Comparison of ENCODE assay signal across 1 cellular context in genomic region chr5:73311291-73312110, GRCh38.
TF ChIP-seq lines count a peak whose summit lies in the region.

No MANE protein-coding gene starts in this region.

TF ChIP-seq in HEK293, 187 proteins besides CTCF, POLR2A, EP300 and RAD21 (continued from another document):
- TF ChIP-seq, protein P1, sequence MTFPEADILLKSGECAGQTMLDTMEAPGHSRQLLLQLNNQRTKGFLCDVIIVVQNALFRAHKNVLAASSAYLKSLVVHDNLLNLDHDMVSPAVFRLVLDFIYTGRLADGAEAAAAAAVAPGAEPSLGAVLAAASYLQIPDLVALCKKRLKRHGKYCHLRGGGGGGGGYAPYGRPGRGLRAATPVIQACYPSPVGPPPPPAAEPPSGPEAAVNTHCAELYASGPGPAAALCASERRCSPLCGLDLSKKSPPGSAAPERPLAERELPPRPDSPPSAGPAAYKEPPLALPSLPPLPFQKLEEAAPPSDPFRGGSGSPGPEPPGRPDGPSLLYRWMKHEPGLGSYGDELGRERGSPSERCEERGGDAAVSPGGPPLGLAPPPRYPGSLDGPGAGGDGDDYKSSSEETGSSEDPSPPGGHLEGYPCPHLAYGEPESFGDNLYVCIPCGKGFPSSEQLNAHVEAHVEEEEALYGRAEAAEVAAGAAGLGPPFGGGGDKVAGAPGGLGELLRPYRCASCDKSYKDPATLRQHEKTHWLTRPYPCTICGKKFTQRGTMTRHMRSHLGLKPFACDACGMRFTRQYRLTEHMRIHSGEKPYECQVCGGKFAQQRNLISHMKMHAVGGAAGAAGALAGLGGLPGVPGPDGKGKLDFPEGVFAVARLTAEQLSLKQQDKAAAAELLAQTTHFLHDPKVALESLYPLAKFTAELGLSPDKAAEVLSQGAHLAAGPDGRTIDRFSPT (tag by site-specific recombination; IDR thresholded peaks at IDR 0.05) = no peak
- TF ChIP-seq ZNF692 (tag by site-specific recombination; IDR thresholded peaks at IDR 0.05) = no peak
- TF ChIP-seq ZFHX2 (tag by site-specific recombination; conservative IDR thresholded peaks at IDR 0.05) = peak; percentile 26; the same call in 1 of the 2 replicates
- TF ChIP-seq MZF1 (tag by site-specific recombination; IDR thresholded peaks at IDR 0.05; ENCODE audit: borderline replicate concordance) = peak; percentile 44; the same call in 1 of the 2 replicates
- no peak for TF ChIP-seq ZNF776 (tag by site-specific recombination; IDR thresholded peaks at IDR 0.05; ENCODE audit: borderline replicate concordance)
- TF ChIP-seq ZNF600 (tag by site-specific recombination; IDR thresholded peaks at IDR 0.05) = no peak
- peak; percentile 18; the same call in 1 of the 2 replicates for TF ChIP-seq GLIS1 (tag by site-specific recombination; IDR thresholded peaks at IDR 0.05)
- TF ChIP-seq ZNF610 (tag by site-specific recombination; IDR thresholded peaks at IDR 0.05; ENCODE audit: borderline replicate concordance) = no peak
- TF ChIP-seq PRDM10 (tag by site-specific recombination; IDR thresholded peaks at IDR 0.05) = no peak
- TF ChIP-seq ZNF48 (tag by site-specific recombination; IDR thresholded peaks at IDR 0.05) = no peak
- no peak for TF ChIP-seq ZNF398 (tag by site-specific recombination; IDR thresholded peaks at IDR 0.05)
- no peak for TF ChIP-seq ZNF155 (tag by site-specific recombination; IDR thresholded peaks at IDR 0.05)
- TF ChIP-seq ZBTB48 (tag by site-specific recombination; IDR thresholded peaks at IDR 0.05) = peak; percentile 90
- no peak for TF ChIP-seq GLI4 (tag by site-specific recombination; IDR thresholded peaks at IDR 0.05)
- TF ChIP-seq SCRT1 (tag by site-specific recombination; IDR thresholded peaks at IDR 0.05; ENCODE audit: borderline replicate concordance) = no peak
- TF ChIP-seq, protein P2, sequence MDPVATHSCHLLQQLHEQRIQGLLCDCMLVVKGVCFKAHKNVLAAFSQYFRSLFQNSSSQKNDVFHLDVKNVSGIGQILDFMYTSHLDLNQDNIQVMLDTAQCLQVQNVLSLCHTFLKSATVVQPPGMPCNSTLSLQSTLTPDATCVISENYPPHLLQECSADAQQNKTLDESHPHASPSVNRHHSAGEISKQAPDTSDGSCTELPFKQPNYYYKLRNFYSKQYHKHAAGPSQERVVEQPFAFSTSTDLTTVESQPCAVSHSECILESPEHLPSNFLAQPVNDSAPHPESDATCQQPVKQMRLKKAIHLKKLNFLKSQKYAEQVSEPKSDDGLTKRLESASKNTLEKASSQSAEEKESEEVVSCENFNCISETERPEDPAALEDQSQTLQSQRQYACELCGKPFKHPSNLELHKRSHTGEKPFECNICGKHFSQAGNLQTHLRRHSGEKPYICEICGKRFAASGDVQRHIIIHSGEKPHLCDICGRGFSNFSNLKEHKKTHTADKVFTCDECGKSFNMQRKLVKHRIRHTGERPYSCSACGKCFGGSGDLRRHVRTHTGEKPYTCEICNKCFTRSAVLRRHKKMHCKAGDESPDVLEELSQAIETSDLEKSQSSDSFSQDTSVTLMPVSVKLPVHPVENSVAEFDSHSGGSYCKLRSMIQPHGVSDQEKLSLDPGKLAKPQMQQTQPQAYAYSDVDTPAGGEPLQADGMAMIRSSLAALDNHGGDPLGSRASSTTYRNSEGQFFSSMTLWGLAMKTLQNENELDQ (tag by site-specific recombination; IDR thresholded peaks at IDR 0.05; ENCODE audit: low read depth) = no peak
- TF ChIP-seq MEIS1 (CRISPR knock-in tag; IDR thresholded peaks at IDR 0.05; ENCODE audit: borderline replicate concordance) = no peak
- no peak for TF ChIP-seq PRDM6 (tag by site-specific recombination; IDR thresholded peaks at IDR 0.05)
- no peak for TF ChIP-seq ZNF560 (tag by site-specific recombination; IDR thresholded peaks at IDR 0.05; ENCODE audit: borderline replicate concordance)
- TF ChIP-seq, protein P3, sequence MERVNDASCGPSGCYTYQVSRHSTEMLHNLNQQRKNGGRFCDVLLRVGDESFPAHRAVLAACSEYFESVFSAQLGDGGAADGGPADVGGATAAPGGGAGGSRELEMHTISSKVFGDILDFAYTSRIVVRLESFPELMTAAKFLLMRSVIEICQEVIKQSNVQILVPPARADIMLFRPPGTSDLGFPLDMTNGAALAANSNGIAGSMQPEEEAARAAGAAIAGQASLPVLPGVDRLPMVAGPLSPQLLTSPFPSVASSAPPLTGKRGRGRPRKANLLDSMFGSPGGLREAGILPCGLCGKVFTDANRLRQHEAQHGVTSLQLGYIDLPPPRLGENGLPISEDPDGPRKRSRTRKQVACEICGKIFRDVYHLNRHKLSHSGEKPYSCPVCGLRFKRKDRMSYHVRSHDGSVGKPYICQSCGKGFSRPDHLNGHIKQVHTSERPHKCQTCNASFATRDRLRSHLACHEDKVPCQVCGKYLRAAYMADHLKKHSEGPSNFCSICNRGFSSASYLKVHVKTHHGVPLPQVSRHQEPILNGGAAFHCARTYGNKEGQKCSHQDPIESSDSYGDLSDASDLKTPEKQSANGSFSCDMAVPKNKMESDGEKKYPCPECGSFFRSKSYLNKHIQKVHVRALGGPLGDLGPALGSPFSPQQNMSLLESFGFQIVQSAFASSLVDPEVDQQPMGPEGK (tag by site-specific recombination; IDR thresholded peaks at IDR 0.05) = peak; percentile 48
- TF ChIP-seq ZNF2 (tag by site-specific recombination; IDR thresholded peaks at IDR 0.05) = no peak
